In genomic region chr2:173644146-173644545, GRCh38 we compare ENCODE assay signal across 15 cellular contexts.
DNase-seq lines count a peak whose midpoint lies in the region; ATAC-seq and TF ChIP-seq lines count a peak whose summit lies in the region.
"Had no signal": no experiment of that assay in that cellular context is flagged by ENCODE, and none has a peak within 500 bp of the region (broad histone marks: within the 10 kb centered on the region; RNA-seq: fewer than 3 reads in every experiment).

No MANE protein-coding gene starts in this region.

- peaks cover 12% of the 10 kb centered on the region for H3K4me1 ChIP-seq in suprapubic skin
- H3K4me1 ChIP-seq: HAP-1 had no signal

- ATAC-seq in HG03565 (IDR thresholded peaks at IDR 0.05; ENCODE audit: unreplicated experiment), result no peak
- no peak for ATAC-seq in naive thymus-derived CD8-positive, alpha-beta T cell
- ATAC-seq: lower lobe of right lung; stimulated activated naive CD8-positive, alpha-beta T cell treated with anti-CD3 and anti-CD28 coated beads, Interleukin-15, amount 100 ng/mL, for 72 hours had no signal

- no peaks in the 10 kb centered on the region for H3K4me1 Mint-ChIP-seq in naive thymus-derived CD8-positive, alpha-beta T cell
- H3K4me1 Mint-ChIP-seq: stimulated activated naive CD8-positive, alpha-beta T cell treated with anti-CD3 and anti-CD28 coated beads, Interleukin-15, amount 100 ng/mL, for 72 hours had no signal

- no peaks in the 10 kb centered on the region for H3K36me3 Mint-ChIP-seq in naive thymus-derived CD8-positive, alpha-beta T cell

- TF ChIP-seq CTCF in fibroblast of villous mesenchyme (IDR thresholded peaks at IDR 0.05; ENCODE audit: insufficient read depth, low read depth, low read length) (no peak), suprapubic skin (IDR thresholded peaks at IDR 0.05) (no peak)

- H3K4me3 ChIP-seq in fibroblast of villous mesenchyme (ENCODE audit: low read depth, low read length) (no peak overlapping the region), suprapubic skin (no peak overlapping the region)
- H3K4me3 ChIP-seq: HAP-1, lower lobe of right lung, SJSA1 had no signal

- no peaks in the 10 kb centered on the region for H3K27me3 ChIP-seq in suprapubic skin
- H3K27me3 ChIP-seq: SJSA1 had no signal

- peak; percentile 13 for DNase-seq in H4 (ENCODE audit: low spot score)
- peak; percentile 64 for DNase-seq in amniotic epithelial cell (ENCODE audit: low read depth)
- peak; percentile 57 for DNase-seq in fibroblast of villous mesenchyme (ENCODE audit: low read depth)
- no peak for DNase-seq in suprapubic skin (ENCODE audit: low spot score in 2 of 2)
- no peak for DNase-seq in activated naive CD4-positive, alpha-beta T cell treated with anti-CD3 and anti-CD28 coated beads, Interleukin-2, amount 50 U/mL, for 16 hours
- DNase-seq in naive thymus-derived CD8-positive, alpha-beta T cell, result no peak
- DNase-seq in NCI-H2227 treated with DMSO at 0.1 percent for 48 hours (lab: John Stamatoyannopoulos, UW), result no peak
- DNase-seq: COR-L47; lower lobe of right lung; MM.1S; NK-92 treated with Interleukin-12 subunit alpha and Interleukin-12 subunit beta, amount 100 ng/mL, for 24 hours; stimulated activated naive CD8-positive, alpha-beta T cell treated with anti-CD3 and anti-CD28 coated beads, Interleukin-15, amount 100 ng/mL, for 72 hours had no signal

- peaks cover 0 to 15% (median 5%) of the 10 kb centered on the region in 5 donors for H3K27me3 Mint-ChIP-seq in naive thymus-derived CD8-positive, alpha-beta T cell

- no peaks in the 10 kb centered on the region for H3K9me3 ChIP-seq in suprapubic skin
- H3K9me3 ChIP-seq: HAP-1, lower lobe of right lung, SJSA1 had no signal

- no peak overlapping the region for H3K4me3 Mint-ChIP-seq in naive thymus-derived CD8-positive, alpha-beta T cell
- H3K4me3 Mint-ChIP-seq: stimulated activated naive CD8-positive, alpha-beta T cell treated with anti-CD3 and anti-CD28 coated beads, Interleukin-15, amount 100 ng/mL, for 72 hours had no signal

- POLR2A ChIA-PET in naive thymus-derived CD8-positive, alpha-beta T cell (lab: Charles Lee), result no interaction called here

- TF ChIP-seq POLR2A in suprapubic skin (IDR thresholded peaks at IDR 0.05), result no peak

- 68% methylated on average over 3 of the region's 3 CpGs for WGBS in suprapubic skin

- no peak overlapping the region for H3K27ac Mint-ChIP-seq in naive thymus-derived CD8-positive, alpha-beta T cell
- H3K27ac Mint-ChIP-seq: stimulated activated naive CD8-positive, alpha-beta T cell treated with anti-CD3 and anti-CD28 coated beads, Interleukin-15, amount 100 ng/mL, for 72 hours had no signal

- H3K9me3 Mint-ChIP-seq in naive thymus-derived CD8-positive, alpha-beta T cell, result no peaks in the 10 kb centered on the region
- H3K9me3 Mint-ChIP-seq: stimulated activated naive CD8-positive, alpha-beta T cell treated with anti-CD3 and anti-CD28 coated beads, Interleukin-15, amount 100 ng/mL, for 72 hours had no signal

- H3K27ac ChIP-seq in suprapubic skin, result peak overlapping the region; percentile 45
- H3K27ac ChIP-seq: lower lobe of right lung, SJSA1 had no signal

- H3K36me3 ChIP-seq in suprapubic skin, result no peaks in the 10 kb centered on the region
- H3K36me3 ChIP-seq: HAP-1, lower lobe of right lung, SJSA1 had no signal

- TF ChIP-seq EP300 in suprapubic skin (IDR thresholded peaks at IDR 0.05), result no peak

Comparison
In these comparisons a context has a peak if more than half of its experiments do, and no peak if none do; other contexts are left out.
1. DNase-seq: peak in H4 (single experiment), amniotic epithelial cell (single experiment) and fibroblast of villous mesenchyme (single experiment); none in suprapubic skin (0 of 2), activated naive CD4-positive, alpha-beta T cell treated with anti-CD3 and anti-CD28 coated beads, Interleukin-2, amount 50 U/mL, for 16 hours (single experiment), naive thymus-derived CD8-positive, alpha-beta T cell (0 of 10) and NCI-H2227 treated with DMSO at 0.1 percent for 48 hours (single experiment).